ENCODE assay signal across 11 cellular contexts in the genomic region with DNA sequence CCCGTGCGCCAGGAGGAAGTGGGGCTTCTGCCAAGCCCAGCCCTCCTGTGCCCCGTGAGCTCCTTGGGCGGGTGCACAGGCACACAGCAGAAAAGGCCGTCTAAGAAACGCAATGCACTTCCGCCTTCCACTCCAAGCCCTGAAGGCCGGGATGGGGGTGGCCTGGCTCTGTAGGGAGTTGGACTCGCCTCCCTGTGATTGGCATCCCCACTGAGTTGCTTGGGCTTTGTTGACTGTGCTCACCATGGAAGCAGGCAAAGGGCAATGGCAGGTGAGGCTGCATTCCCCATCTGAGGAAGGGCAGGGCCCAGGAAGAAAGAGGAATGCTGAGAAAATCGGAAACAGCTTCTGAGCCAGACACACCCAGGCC.
DNase-seq lines count a peak whose midpoint lies in the region; ATAC-seq and TF ChIP-seq lines count a peak whose summit lies in the region.
"Had no signal": no experiment of that assay in that cellular context is flagged by ENCODE, and none has a peak within 500 bp of the region (broad histone marks: within the 10 kb centered on the region; RNA-seq: fewer than 3 reads in every experiment).

No MANE protein-coding gene starts in this region.

- no peak for TF ChIP-seq CTCF in WTC11 (IDR thresholded peaks at IDR 0.05)
- TF ChIP-seq CTCF in mesothelial cell of epicardium (IDR thresholded peaks at IDR 0.05; ENCODE audit: unreplicated experiment): no peak

- no peak overlapping the region for H3K4me3 Mint-ChIP-seq in WTC11
- H3K4me3 Mint-ChIP-seq in mesothelial cell of epicardium: no peak overlapping the region
- H3K4me3 Mint-ChIP-seq in activated CD8-positive, alpha-beta T cell treated with anti-CD3 and anti-CD28 coated beads, Interleukin-2, amount 10 ng/mL, durations not matched to agents 7 days and 5 days: no peak overlapping the region
- H3K4me3 Mint-ChIP-seq: B cell had no signal

- peaks cover 18% of the 10 kb centered on the region for H3K4me1 Mint-ChIP-seq in WTC11
- H3K4me1 Mint-ChIP-seq in mesothelial cell of epicardium: peaks cover 27% of the 10 kb centered on the region
- H3K4me1 Mint-ChIP-seq in activated CD8-positive, alpha-beta T cell treated with anti-CD3 and anti-CD28 coated beads, Interleukin-2, amount 10 ng/mL, durations not matched to agents 7 days and 5 days (ENCODE audit: low read depth): no peaks in the 10 kb centered on the region
- H3K4me1 Mint-ChIP-seq: B cell had no signal

- CTCF ChIA-PET in WTC11 (lab: Charles Lee): interaction anchor here (1.3 kb wide), 2 partner anchors 54 to 220 kb away, joined by 3 to 7 read pairs; no protein-coding TSS in a partner anchor
- CTCF ChIA-PET in activated CD8-positive, alpha-beta T cell treated with anti-CD3 and anti-CD28 coated beads, Interleukin-2, amount 10 ng/mL, durations not matched to agents 7 days and 5 days (lab: Charles Lee): no interaction called here

- H3K36me3 Mint-ChIP-seq in WTC11 (no peaks in the 10 kb centered on the region), mesothelial cell of epicardium (no peaks in the 10 kb centered on the region)
- H3K36me3 Mint-ChIP-seq in activated CD8-positive, alpha-beta T cell treated with anti-CD3 and anti-CD28 coated beads, Interleukin-2, amount 10 ng/mL, durations not matched to agents 7 days and 5 days (ENCODE audit: low read depth): no peaks in the 10 kb centered on the region

- H3K27ac Mint-ChIP-seq in WTC11: no peak overlapping the region
- peak overlapping the region; percentile 86 for H3K27ac Mint-ChIP-seq in mesothelial cell of epicardium
- H3K27ac Mint-ChIP-seq in activated CD8-positive, alpha-beta T cell treated with anti-CD3 and anti-CD28 coated beads, Interleukin-2, amount 10 ng/mL, durations not matched to agents 7 days and 5 days: no peak overlapping the region
- H3K27ac Mint-ChIP-seq: B cell had no signal

- POLR2A ChIA-PET in WTC11 (lab: Charles Lee): no interaction called here
- POLR2A ChIA-PET in activated CD8-positive, alpha-beta T cell treated with anti-CD3 and anti-CD28 coated beads, Interleukin-2, amount 10 ng/mL, durations not matched to agents 7 days and 5 days (lab: Charles Lee): interaction anchor here (0.6 kb wide), 1 partner anchor 1173 kb away, joined by 5 read pairs; no protein-coding TSS in a partner anchor

- DNase-seq in COLO668 (lab: John Stamatoyannopoulos, UW; ENCODE audit: unreplicated experiment) (peak; percentile 91), NCI-H146 (lab: John Stamatoyannopoulos, UW) (peak; percentile 97), WTC11 (ENCODE audit: low spot score) (peak; percentile 23), mesothelial cell of epicardium (ENCODE audit: low spot score in 2 of 2, unreplicated experiment in 2 of 2) (no peak)
- no peak for DNase-seq in activated CD8-positive, alpha-beta T cell treated with anti-CD3 and anti-CD28 coated beads, Interleukin-2, amount 10 ng/mL, durations not matched to agents 7 days and 5 days
- DNase-seq: right lobe of liver; stimulated activated naive CD4-positive, alpha-beta T cell had no signal

- H3K9me3 Mint-ChIP-seq in WTC11 (no peaks in the 10 kb centered on the region), mesothelial cell of epicardium (peaks cover 4% of the 10 kb centered on the region)
- H3K9me3 Mint-ChIP-seq in activated CD8-positive, alpha-beta T cell treated with anti-CD3 and anti-CD28 coated beads, Interleukin-2, amount 10 ng/mL, durations not matched to agents 7 days and 5 days (ENCODE audit: insufficient read depth): no peaks in the 10 kb centered on the region

- H3K27me3 Mint-ChIP-seq in WTC11 (ENCODE audit: low read depth): no peaks in the 10 kb centered on the region
- peaks cover 10% of the 10 kb centered on the region for H3K27me3 Mint-ChIP-seq in mesothelial cell of epicardium (ENCODE audit: low read depth)
- peaks cover 7% of the 10 kb centered on the region for H3K27me3 Mint-ChIP-seq in activated CD8-positive, alpha-beta T cell treated with anti-CD3 and anti-CD28 coated beads, Interleukin-2, amount 10 ng/mL, durations not matched to agents 7 days and 5 days (ENCODE audit: low read depth)

- peak; percentile 70 for ATAC-seq in WTC11
- ATAC-seq in activated CD8-positive, alpha-beta T cell treated with anti-CD3 and anti-CD28 coated beads, Interleukin-2, amount 10 ng/mL, durations not matched to agents 7 days and 5 days: no peak
- ATAC-seq in activated CD4-positive, CD25-positive, alpha-beta regulatory T cell treated with anti-CD3 and anti-CD28 coated beads, Interleukin-2, amount 50 U/mL, for 24 hours: no peak
- ATAC-seq in HG02870 (IDR thresholded peaks at IDR 0.05; ENCODE audit: unreplicated experiment): no peak
- ATAC-seq in GM21447 (IDR thresholded peaks at IDR 0.05; ENCODE audit: unreplicated experiment): no peak

TF ChIP-seq in WTC11, 78 proteins besides CTCF, POLR2A, EP300 and RAD21 (continues in another document):
- TF ChIP-seq SOX15 (CRISPR knock-in tag; IDR thresholded peaks at IDR 0.05) (no peak), ZNF532 (CRISPR knock-in tag; IDR thresholded peaks at IDR 0.05; ENCODE audit: borderline replicate concordance) (no peak), ZBTB21 (CRISPR knock-in tag; IDR thresholded peaks at IDR 0.05; ENCODE audit: borderline replicate concordance) (no peak), GRHL2 (CRISPR knock-in tag; IDR thresholded peaks at IDR 0.05; ENCODE audit: insufficient replicate concordance, severe bottlenecking) (no peak)
- TF ChIP-seq, protein P1, sequence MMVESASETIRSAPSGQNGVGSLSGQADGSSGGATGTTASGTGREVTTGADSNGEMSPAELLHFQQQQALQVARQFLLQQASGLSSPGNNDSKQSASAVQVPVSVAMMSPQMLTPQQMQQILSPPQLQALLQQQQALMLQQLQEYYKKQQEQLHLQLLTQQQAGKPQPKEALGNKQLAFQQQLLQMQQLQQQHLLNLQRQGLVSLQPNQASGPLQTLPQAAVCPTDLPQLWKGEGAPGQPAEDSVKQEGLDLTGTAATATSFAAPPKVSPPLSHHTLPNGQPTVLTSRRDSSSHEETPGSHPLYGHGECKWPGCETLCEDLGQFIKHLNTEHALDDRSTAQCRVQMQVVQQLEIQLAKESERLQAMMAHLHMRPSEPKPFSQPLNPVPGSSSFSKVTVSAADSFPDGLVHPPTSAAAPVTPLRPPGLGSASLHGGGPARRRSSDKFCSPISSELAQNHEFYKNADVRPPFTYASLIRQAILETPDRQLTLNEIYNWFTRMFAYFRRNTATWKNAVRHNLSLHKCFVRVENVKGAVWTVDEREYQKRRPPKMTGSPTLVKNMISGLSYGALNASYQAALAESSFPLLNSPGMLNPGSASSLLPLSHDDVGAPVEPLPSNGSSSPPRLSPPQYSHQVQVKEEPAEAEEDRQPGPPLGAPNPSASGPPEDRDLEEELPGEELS (CRISPR knock-in tag; IDR thresholded peaks at IDR 0.05): no peak
- TF ChIP-seq, protein P2, sequence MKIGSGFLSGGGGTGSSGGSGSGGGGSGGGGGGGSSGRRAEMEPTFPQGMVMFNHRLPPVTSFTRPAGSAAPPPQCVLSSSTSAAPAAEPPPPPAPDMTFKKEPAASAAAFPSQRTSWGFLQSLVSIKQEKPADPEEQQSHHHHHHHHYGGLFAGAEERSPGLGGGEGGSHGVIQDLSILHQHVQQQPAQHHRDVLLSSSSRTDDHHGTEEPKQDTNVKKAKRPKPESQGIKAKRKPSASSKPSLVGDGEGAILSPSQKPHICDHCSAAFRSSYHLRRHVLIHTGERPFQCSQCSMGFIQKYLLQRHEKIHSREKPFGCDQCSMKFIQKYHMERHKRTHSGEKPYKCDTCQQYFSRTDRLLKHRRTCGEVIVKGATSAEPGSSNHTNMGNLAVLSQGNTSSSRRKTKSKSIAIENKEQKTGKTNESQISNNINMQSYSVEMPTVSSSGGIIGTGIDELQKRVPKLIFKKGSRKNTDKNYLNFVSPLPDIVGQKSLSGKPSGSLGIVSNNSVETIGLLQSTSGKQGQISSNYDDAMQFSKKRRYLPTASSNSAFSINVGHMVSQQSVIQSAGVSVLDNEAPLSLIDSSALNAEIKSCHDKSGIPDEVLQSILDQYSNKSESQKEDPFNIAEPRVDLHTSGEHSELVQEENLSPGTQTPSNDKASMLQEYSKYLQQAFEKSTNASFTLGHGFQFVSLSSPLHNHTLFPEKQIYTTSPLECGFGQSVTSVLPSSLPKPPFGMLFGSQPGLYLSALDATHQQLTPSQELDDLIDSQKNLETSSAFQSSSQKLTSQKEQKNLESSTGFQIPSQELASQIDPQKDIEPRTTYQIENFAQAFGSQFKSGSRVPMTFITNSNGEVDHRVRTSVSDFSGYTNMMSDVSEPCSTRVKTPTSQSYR (CRISPR knock-in tag; IDR thresholded peaks at IDR 0.05): no peak

Comparison
In these comparisons a context has a peak if more than half of its experiments do, and no peak if none do; other contexts are left out.
1. DNase-seq: peak in COLO668 (single experiment), NCI-H146 (single experiment) and WTC11 (single experiment); none in mesothelial cell of epicardium (0 of 2) and activated CD8-positive, alpha-beta T cell treated with anti-CD3 and anti-CD28 coated beads, Interleukin-2, amount 10 ng/mL, durations not matched to agents 7 days and 5 days (single experiment).